ENCODE assay signal across 27 cellular contexts in the genomic region with DNA sequence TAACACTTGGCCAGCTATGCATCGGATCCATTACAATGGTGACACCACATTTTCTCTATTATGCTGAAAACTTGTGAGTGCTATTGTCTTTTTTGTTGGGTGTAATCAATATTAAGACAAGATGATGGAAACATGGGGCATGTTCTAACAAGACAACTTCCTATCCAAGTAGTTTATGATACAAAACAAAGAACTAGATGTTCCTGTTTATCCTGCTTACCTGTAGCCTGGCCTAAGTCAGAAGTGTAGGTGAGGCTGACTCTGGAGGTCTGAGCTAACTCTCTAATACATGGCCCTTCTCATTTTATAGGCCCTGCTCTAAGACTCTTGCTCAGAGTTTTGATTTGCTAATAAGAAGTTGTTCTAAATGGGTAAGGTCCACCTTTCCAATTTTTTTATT.
"Had no signal": no experiment of that assay in that cellular context is flagged by ENCODE, and none has a peak within 500 bp of the region (broad histone marks: within the 10 kb centered on the region; RNA-seq: fewer than 3 reads in every experiment).

No MANE protein-coding gene starts in this region.

- ATAC-seq: activated CD8-positive, alpha-beta T cell treated with anti-CD3 and anti-CD28 coated beads, Interleukin-2, amount 10 ng/mL, durations not matched to agents 7 days and 5 days; activated T-cell treated with anti-CD3 and anti-CD28 coated beads, Interleukin-2, amount 50 U/mL, for 4 hours; activated T-helper 17 cell treated with anti-CD3 and anti-CD28 coated beads, Interleukin-2, amount 50 U/mL, for 72 hours; T-cell; WTC11 had no signal

- H3K36me3 ChIP-seq: Peyer's patch had no signal

- DNase-seq: activated CD4-positive, alpha-beta T cell treated with anti-CD3 and anti-CD28 coated beads for 48 hours; activated CD4-positive, alpha-beta T cell treated with anti-CD3 and anti-CD28 coated beads, Interleukin-2, amount 50 U/mL, for 4 hours; activated CD4-positive, CD25-positive, alpha-beta regulatory T cell treated with anti-CD3 and anti-CD28 coated beads, Interleukin-2, amount 50 U/mL, for 72 hours; activated CD8-positive, alpha-beta memory T cell treated with anti-CD3 and anti-CD28 coated beads, Interleukin-2, amount 50 U/mL, for 48 hours; activated CD8-positive, alpha-beta T cell treated with anti-CD3 and anti-CD28 coated beads, Interleukin-2, amount 10 ng/mL, durations not matched to agents 7 days and 5 days; activated gamma-delta T cell; activated naive CD4-positive, alpha-beta T cell treated with anti-CD3 and anti-CD28 coated beads for 36 hours; activated T-cell treated with anti-CD3 and anti-CD28 coated beads, Interleukin-2, amount 50 U/mL, for 4 hours; amygdala; cerebellar nuclear complex; KG1; NCI-H1048; NCI-H146; NCI-H187 treated with DMSO at 0.1 percent for 48 hours; NCI-H2081 treated with DMSO at 0.1 percent for 48 hours; NCI-H345; NCI-H510A; NCI-H526 treated with DMSO at 0.1 percent for 48 hours; NCI-H82; NK-92 treated with Interleukin-12 subunit alpha and Interleukin-12 subunit beta, amount 100 ng/mL, for 24 hours; Peyer's patch; SIG-M5; T-cell had no signal

- FAIRE-seq: astrocyte had no signal

- H3K4me1 ChIP-seq: Peyer's patch had no signal

- H3K27ac ChIP-seq: Peyer's patch, SK-N-MC had no signal

- H3K27me3 ChIP-seq: Peyer's patch had no signal

- H3K4me3 ChIP-seq: Peyer's patch, SK-N-MC had no signal
